In genomic region chr2:59354498-59354897, GRCh38 we compare ENCODE assay signal across 9 cellular contexts.
"Had no signal": no experiment of that assay in that cellular context is flagged by ENCODE, and none has a peak within 500 bp of the region (broad histone marks: within the 10 kb centered on the region; RNA-seq: fewer than 3 reads in every experiment).

No MANE protein-coding gene starts in this region.

- H3K4me3 ChIP-seq: GM23248, HAP-1, K562 had no signal

- FAIRE-seq: K562 had no signal

- H3K9ac ChIP-seq: GM23248 had no signal

- H3K4me1 ChIP-seq: HAP-1 had no signal

- H3K9me3 ChIP-seq: HAP-1 had no signal

- H2AFZ ChIP-seq: GM23248 had no signal

- H3K27ac ChIP-seq: GM23248, HL-60 had no signal

- H3K36me3 ChIP-seq: HAP-1 had no signal

- DNase-seq: GM23248, GOT3, H7, HFFc6, IMR-90 had no signal

- ATAC-seq: HCT116, K562 had no signal
